Comparison of ENCODE assay signal across 19 cellular contexts in the genomic region with DNA sequence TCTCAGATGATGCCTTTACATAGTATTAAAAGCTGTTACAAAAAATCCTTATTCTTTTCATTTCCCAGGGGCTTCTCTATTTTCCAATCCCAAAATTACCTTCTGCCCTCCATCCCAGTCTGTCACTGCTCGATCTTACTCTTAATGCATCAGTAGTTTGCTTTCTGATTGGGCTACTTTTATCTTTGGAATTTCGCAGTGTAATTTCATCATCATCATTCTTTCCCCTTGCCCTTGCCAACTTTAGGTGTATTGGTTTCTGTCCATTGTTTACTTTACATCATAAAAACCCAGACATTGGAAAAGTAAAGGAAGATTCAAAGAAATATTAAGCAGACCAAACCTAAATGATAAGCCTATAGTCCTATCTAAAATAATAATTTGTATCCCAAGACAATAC.
DNase-seq lines count a peak whose midpoint lies in the region; FAIRE-seq lines count a peak whose summit lies in the region.
"Had no signal": no experiment of that assay in that cellular context is flagged by ENCODE, and none has a peak within 500 bp of the region (broad histone marks: within the 10 kb centered on the region; RNA-seq: fewer than 3 reads in every experiment).

No MANE protein-coding gene starts in this region.

- no peak for FAIRE-seq in urothelium cell line (lab: Jason Lieb, UNC)

- DNase-seq in NCI-H226 (peak; percentile 52), astrocyte of the hippocampus (ENCODE audit: low read depth, low spot score) (peak; percentile 19), kidney tubule cell (ENCODE audit: low spot score) (peak; percentile 57), urothelium cell line (ENCODE audit: low spot score) (peak; percentile 4), SIG-M5 treated with dmso at 0.1 percent for 504 hours (lab: John Stamatoyannopoulos, UW; ENCODE audit: unreplicated experiment) (no peak)
- no peak for DNase-seq in activated CD4-positive, alpha-beta T cell treated with anti-CD3 and anti-CD28 coated beads for 1 hour
- no peak for DNase-seq in activated naive CD4-positive, alpha-beta T cell treated with anti-CD3 and anti-CD28 coated beads, Interleukin-2, amount 50 U/mL, for 16 hours
- DNase-seq: GDM1, GM23248, HCEC 1CT, Kasumi-1, MM.1S, NCI-H1092, NCI-H1436 treated with DMSO at 0.1 percent for 48 hours, NCI-H2081, NCI-H2171 treated with DMSO at 0.1 percent for 48 hours, NCI-H510A, NCI-H82, SJCRH30 had no signal

Comparison
In these comparisons a context has a peak if more than half of its experiments do, and no peak if none do; other contexts are left out.
1. DNase-seq: peak in NCI-H226 (single experiment), astrocyte of the hippocampus (single experiment), kidney tubule cell (single experiment) and urothelium cell line (single experiment); none in activated CD4-positive, alpha-beta T cell treated with anti-CD3 and anti-CD28 coated beads for 1 hour (single experiment), activated naive CD4-positive, alpha-beta T cell treated with anti-CD3 and anti-CD28 coated beads, Interleukin-2, amount 50 U/mL, for 16 hours (single experiment) and SIG-M5 treated with dmso at 0.1 percent for 504 hours (single experiment).